ENCODE assay signal across 11 cellular contexts in the genomic region with DNA sequence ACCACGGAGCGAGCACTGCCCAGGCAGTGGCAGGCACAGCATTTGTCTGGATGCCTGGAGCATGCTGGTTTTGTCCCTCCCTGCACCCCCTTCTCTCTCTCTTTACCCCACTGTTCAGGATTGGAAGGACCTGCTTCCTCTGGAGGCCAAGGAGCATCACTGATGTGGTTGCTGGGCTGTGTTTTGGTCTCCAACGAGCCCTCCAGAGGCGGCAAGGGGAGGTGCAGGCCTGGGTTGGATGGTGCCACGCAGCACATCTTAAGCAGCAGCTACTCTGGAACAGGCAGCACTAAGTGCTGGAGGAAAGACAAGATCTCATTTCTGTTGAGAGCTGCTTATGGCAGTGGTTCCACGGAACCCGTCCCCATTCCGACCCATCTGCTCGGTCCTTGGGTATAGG.
DNase-seq lines count a peak whose midpoint lies in the region; ATAC-seq and TF ChIP-seq lines count a peak whose summit lies in the region.
"Had no signal": no experiment of that assay in that cellular context is flagged by ENCODE, and none has a peak within 500 bp of the region (broad histone marks: within the 10 kb centered on the region; RNA-seq: fewer than 3 reads in every experiment).

No MANE protein-coding gene starts in this region.

- no peak overlapping the region for H3K4me3 ChIP-seq in HEK293 (ENCODE audit: low read depth, low read length)
- no peak overlapping the region for H3K4me3 ChIP-seq in CD8-positive, alpha-beta memory T cell (ENCODE audit: low read length)
- H3K4me3 ChIP-seq: gastroesophageal sphincter had no signal

- H3K4me3 Mint-ChIP-seq in activated CD8-positive, alpha-beta T cell treated with anti-CD3 and anti-CD28 coated beads for 36 hours, result no peak overlapping the region
- H3K4me3 Mint-ChIP-seq in CD8-positive, alpha-beta memory T cell, result no peak overlapping the region
- H3K4me3 Mint-ChIP-seq: activated naive CD4-positive, alpha-beta T cell treated with anti-CD3 and anti-CD28 coated beads, Interleukin-2, amount 10 ng/mL, durations not matched to agents 7 days and 5 days had no signal

- DNase-seq in DMS114 treated with DMSO at 0.1 percent for 48 hours (lab: John Stamatoyannopoulos, UW; ENCODE audit: unreplicated experiment), result peak; percentile 1
- DNase-seq in activated CD8-positive, alpha-beta T cell treated with anti-CD3 and anti-CD28 coated beads for 36 hours, result peak; percentile 20
- DNase-seq in left kidney (ENCODE audit: low read depth, low spot score), result peak; percentile 49
- no peak for DNase-seq in CD8-positive, alpha-beta memory T cell
- DNase-seq in AG08395 (ENCODE audit: low spot score), result no peak
- DNase-seq in NCI-H146 (lab: John Stamatoyannopoulos, UW), result no peak
- no peak for DNase-seq in NCI-H2171 treated with DMSO at 0.1 percent for 48 hours (lab: John Stamatoyannopoulos, UW)
- DNase-seq: activated naive CD4-positive, alpha-beta T cell treated with anti-CD3 and anti-CD28 coated beads, Interleukin-2, amount 10 ng/mL, durations not matched to agents 7 days and 5 days; NCI-H2029 had no signal

- H3K9me3 ChIP-seq in HEK293 (ENCODE audit: control insufficient read depth, insufficient read depth, low read depth, low read length), result no peaks in the 10 kb centered on the region
- no peaks in the 10 kb centered on the region for H3K9me3 ChIP-seq in CD8-positive, alpha-beta memory T cell (ENCODE audit: low read length)
- H3K9me3 ChIP-seq: gastroesophageal sphincter had no signal

- peak; percentile 31; the same call in 1 of the 2 replicates for TF ChIP-seq CTCF in HEK293 (tag by site-specific recombination; IDR thresholded peaks at IDR 0.05)
- peak; percentile 26 for TF ChIP-seq CTCF in activated CD8-positive, alpha-beta T cell treated with anti-CD3 and anti-CD28 coated beads for 36 hours (IDR thresholded peaks at IDR 0.05)

- peak; percentile 60 for ATAC-seq in activated CD8-positive, alpha-beta T cell treated with anti-CD3 and anti-CD28 coated beads for 36 hours
- ATAC-seq: gastroesophageal sphincter had no signal

- H3K27me3 ChIP-seq in CD8-positive, alpha-beta memory T cell (ENCODE audit: insufficient read depth, low read length, poor library complexity, severe bottlenecking), result no peaks in the 10 kb centered on the region

- H3K36me3 ChIP-seq in HEK293 (ENCODE audit: control insufficient read depth in 2 of 2, insufficient read depth in 1 of 2, low read length in 2 of 2), result no peaks in the 10 kb centered on the region
- no peaks in the 10 kb centered on the region for H3K36me3 ChIP-seq in CD8-positive, alpha-beta memory T cell (ENCODE audit: insufficient read depth, low read length)
- H3K36me3 ChIP-seq: gastroesophageal sphincter had no signal

- no peaks in the 10 kb centered on the region for H3K4me1 ChIP-seq in HEK293 (ENCODE audit: control insufficient read depth, insufficient read depth, low read length)
- H3K4me1 ChIP-seq in CD8-positive, alpha-beta memory T cell (ENCODE audit: insufficient read depth, low read length), result no peaks in the 10 kb centered on the region

- no peaks in the 10 kb centered on the region for H3K9me3 Mint-ChIP-seq in activated CD8-positive, alpha-beta T cell treated with anti-CD3 and anti-CD28 coated beads for 36 hours
- H3K9me3 Mint-ChIP-seq in CD8-positive, alpha-beta memory T cell, result no peaks in the 10 kb centered on the region
- H3K9me3 Mint-ChIP-seq: activated naive CD4-positive, alpha-beta T cell treated with anti-CD3 and anti-CD28 coated beads, Interleukin-2, amount 10 ng/mL, durations not matched to agents 7 days and 5 days had no signal

- intact Hi-C loops in activated CD8-positive, alpha-beta T cell treated with anti-CD3 and anti-CD28 coated beads for 36 hours (cut with micrococcal nuclease), result no loop called here

- peaks cover 6% of the 10 kb centered on the region for H3K27me3 Mint-ChIP-seq in activated CD8-positive, alpha-beta T cell treated with anti-CD3 and anti-CD28 coated beads for 36 hours
- peaks cover 6 to 31% of the 10 kb centered on the region in 2 donors for H3K27me3 Mint-ChIP-seq in CD8-positive, alpha-beta memory T cell

- POLR2A ChIA-PET in HEK293 (lab: Yijun Ruan, JAX), result no interaction called here
- POLR2A ChIA-PET in activated CD8-positive, alpha-beta T cell treated with anti-CD3 and anti-CD28 coated beads for 36 hours (lab: Charles Lee), result no interaction called here
- POLR2A ChIA-PET in CD8-positive, alpha-beta memory T cell (lab: Charles Lee), result no interaction called here

- CTCF ChIA-PET in HEK293 (lab: Yijun Ruan, JAX), result interaction anchor here (0.8 to 1.6 kb wide), 4 partner anchors 8 to 112 kb away, joined by 3 to 7 read pairs (median 4); no protein-coding TSS in a partner anchor
- CTCF ChIA-PET in activated CD8-positive, alpha-beta T cell treated with anti-CD3 and anti-CD28 coated beads for 36 hours (lab: Charles Lee), result interaction anchor here (2.3 kb wide), 1 partner anchor 10 kb away, joined by 5 read pairs; no protein-coding TSS in a partner anchor
- CTCF ChIA-PET in CD8-positive, alpha-beta memory T cell (lab: Charles Lee), result no interaction called here

- no peak overlapping the region for H3K27ac Mint-ChIP-seq in activated CD8-positive, alpha-beta T cell treated with anti-CD3 and anti-CD28 coated beads for 36 hours
- no peak overlapping the region for H3K27ac Mint-ChIP-seq in CD8-positive, alpha-beta memory T cell
- H3K27ac Mint-ChIP-seq: activated naive CD4-positive, alpha-beta T cell treated with anti-CD3 and anti-CD28 coated beads, Interleukin-2, amount 10 ng/mL, durations not matched to agents 7 days and 5 days had no signal

- no peaks in the 10 kb centered on the region for H3K36me3 Mint-ChIP-seq in activated CD8-positive, alpha-beta T cell treated with anti-CD3 and anti-CD28 coated beads for 36 hours (ENCODE audit: low read depth)
- peaks cover 0 to 2% (median 0%) of the 10 kb centered on the region in 3 donors for H3K36me3 Mint-ChIP-seq in CD8-positive, alpha-beta memory T cell
- H3K36me3 Mint-ChIP-seq: activated naive CD4-positive, alpha-beta T cell treated with anti-CD3 and anti-CD28 coated beads, Interleukin-2, amount 10 ng/mL, durations not matched to agents 7 days and 5 days had no signal

- H3K27ac ChIP-seq in HEK293 (ENCODE audit: extremely low read depth, low read depth, low read length), result no peak overlapping the region
- H3K27ac ChIP-seq in CD8-positive, alpha-beta memory T cell (ENCODE audit: low read depth, low read length), result no peak overlapping the region
- H3K27ac ChIP-seq: gastroesophageal sphincter had no signal

- no peaks in the 10 kb centered on the region for H3K4me1 Mint-ChIP-seq in activated CD8-positive, alpha-beta T cell treated with anti-CD3 and anti-CD28 coated beads for 36 hours (ENCODE audit: low read depth)
- no peaks in the 10 kb centered on the region for H3K4me1 Mint-ChIP-seq in CD8-positive, alpha-beta memory T cell
- H3K4me1 Mint-ChIP-seq: activated naive CD4-positive, alpha-beta T cell treated with anti-CD3 and anti-CD28 coated beads, Interleukin-2, amount 10 ng/mL, durations not matched to agents 7 days and 5 days had no signal

TF ChIP-seq in HEK293, 187 proteins besides CTCF, POLR2A, EP300 and RAD21 (continues in another document):
- TF ChIP-seq ZNF621 (tag by site-specific recombination; IDR thresholded peaks at IDR 0.05) (no peak), ZNF791 (tag by site-specific recombination; IDR thresholded peaks at IDR 0.05) (no peak), ZNF146 (tag by site-specific recombination; IDR thresholded peaks at IDR 0.05) (no peak), ZNF311 (tag by site-specific recombination; IDR thresholded peaks at IDR 0.05; ENCODE audit: borderline replicate concordance) (no peak), SCRT1 (tag by site-specific recombination; IDR thresholded peaks at IDR 0.05; ENCODE audit: borderline replicate concordance) (no peak), SP2 (tag by site-specific recombination; IDR thresholded peaks at IDR 0.05) (no peak), BCL11B (tag by site-specific recombination; IDR thresholded peaks at IDR 0.05; ENCODE audit: low read depth) (no peak), ZNF221 (tag by site-specific recombination; IDR thresholded peaks at IDR 0.05; ENCODE audit: borderline replicate concordance) (no peak), ZNF341 (tag by site-specific recombination; IDR thresholded peaks at IDR 0.05; ENCODE audit: low read depth) (no peak), SETDB1 (IDR thresholded peaks at IDR 0.05; ENCODE audit: insufficient read length, low read length) (no peak), ZNF843 (tag by site-specific recombination; IDR thresholded peaks at IDR 0.05) (no peak), MYNN (tag by site-specific recombination; IDR thresholded peaks at IDR 0.05; ENCODE audit: borderline replicate concordance) (no peak), ZNF777 (tag by site-specific recombination; IDR thresholded peaks at IDR 0.05; ENCODE audit: borderline replicate concordance) (no peak), IKZF3 (tag by site-specific recombination; IDR thresholded peaks at IDR 0.05) (no peak), ZNF785 (tag by site-specific recombination; IDR thresholded peaks at IDR 0.05) (no peak)
- TF ChIP-seq, protein P1, sequence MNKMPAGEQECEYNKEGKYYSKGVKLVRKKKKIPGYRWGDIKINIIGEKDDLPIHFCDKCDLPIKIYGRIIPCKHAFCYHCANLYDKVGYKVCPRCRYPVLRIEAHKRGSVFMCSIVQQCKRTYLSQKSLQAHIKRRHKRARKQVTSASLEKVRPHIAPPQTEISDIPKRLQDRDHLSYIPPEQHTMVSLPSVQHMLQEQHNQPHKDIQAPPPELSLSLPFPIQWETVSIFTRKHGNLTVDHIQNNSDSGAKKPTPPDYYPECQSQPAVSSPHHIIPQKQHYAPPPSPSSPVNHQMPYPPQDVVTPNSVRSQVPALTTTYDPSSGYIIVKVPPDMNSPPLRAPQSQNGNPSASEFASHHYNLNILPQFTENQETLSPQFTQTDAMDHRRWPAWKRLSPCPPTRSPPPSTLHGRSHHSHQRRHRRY (tag by site-specific recombination; IDR thresholded peaks at IDR 0.05), result no peak

Comparison
In these comparisons a context has a peak if more than half of its experiments do, and no peak if none do; other contexts are left out.
1. DNase-seq: peak in DMS114 treated with DMSO at 0.1 percent for 48 hours (single experiment), activated CD8-positive, alpha-beta T cell treated with anti-CD3 and anti-CD28 coated beads for 36 hours (single experiment) and left kidney (single experiment); none in CD8-positive, alpha-beta memory T cell (0 of 5), AG08395 (single experiment), NCI-H146 (single experiment) and NCI-H2171 treated with DMSO at 0.1 percent for 48 hours (single experiment).